ENCODE assay signal across 8 cellular contexts in the genomic region with DNA sequence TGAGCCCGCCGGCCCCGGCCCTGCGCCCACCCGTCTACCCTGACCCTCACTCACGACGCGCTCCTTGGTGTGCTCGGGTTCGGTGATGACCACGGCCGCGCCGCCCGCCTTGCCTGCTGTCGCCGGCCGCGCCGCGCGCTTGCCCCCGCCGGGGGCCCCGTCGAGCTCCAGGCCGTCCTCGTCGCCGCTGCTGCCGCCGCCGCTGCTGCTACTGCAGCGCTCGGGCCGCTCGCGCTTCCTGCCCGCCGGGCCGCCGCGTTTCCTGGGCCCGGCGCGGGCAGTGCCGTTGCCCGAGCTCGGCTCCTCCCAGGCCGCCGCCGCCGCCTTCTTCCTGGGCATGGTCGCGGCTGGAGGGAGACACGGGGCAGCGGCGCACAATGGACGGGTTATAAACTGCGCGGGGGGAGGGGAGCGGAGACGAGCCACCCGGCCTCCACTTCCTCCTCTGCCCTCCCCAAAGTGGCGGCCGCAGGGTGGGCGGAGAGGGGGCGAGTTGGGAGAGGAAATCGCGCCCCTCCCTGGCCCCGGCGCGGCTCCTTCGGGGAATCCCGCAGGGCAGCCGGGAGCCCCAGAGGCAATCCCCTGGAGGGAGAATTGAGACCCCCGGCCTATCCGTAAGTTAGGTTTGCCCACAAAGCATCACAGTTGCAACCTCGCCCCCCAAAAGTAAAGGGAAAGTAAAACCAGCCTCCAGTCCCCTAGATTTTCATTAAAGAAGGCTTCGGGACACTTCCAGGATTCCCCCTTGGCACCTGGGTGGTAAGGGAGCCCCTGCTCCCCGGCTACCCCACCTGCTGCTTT. TPM values are rescaled to one million over a fixed set of nuclear protein-coding genes. Genes with fewer than 3 reads are reported as not detected.
DNase-seq lines count a peak whose midpoint lies in the region; ATAC-seq lines count a peak whose summit lies in the region.

No MANE protein-coding gene starts in this region.

- H4K8ac ChIP-seq in mesendoderm (ENCODE audit: low read depth, low read length), result no peak overlapping the region

- no peaks in the 10 kb centered on the region for H3K9me3 ChIP-seq in endocrine pancreas (ENCODE audit: control insufficient read depth, low read length)

- peak overlapping the region; percentile 82 for H2BK120ac ChIP-seq in mesendoderm (ENCODE audit: low read depth, low read length)

- H3K36me3 ChIP-seq in endocrine pancreas (ENCODE audit: control insufficient read depth, insufficient read depth, low read length) (no peaks in the 10 kb centered on the region), mesendoderm (ENCODE audit: control insufficient read depth, insufficient read depth, low read length) (peaks cover 2% of the 10 kb centered on the region)

- H3K79me1 ChIP-seq in mesendoderm (ENCODE audit: low read length), result no peaks in the 10 kb centered on the region

- peak overlapping the region; percentile 98 for H3K27ac ChIP-seq in mesendoderm (ENCODE audit: low read depth, low read length)

- H3K79me2 ChIP-seq in mesendoderm (ENCODE audit: control insufficient read depth, insufficient read depth, low read length), result peaks cover 55% of the 10 kb centered on the region

- H3K4me3 ChIP-seq in endocrine pancreas (ENCODE audit: control insufficient read depth, insufficient read depth, low read length), result peak overlapping the region; percentile 76
- H3K4me3 ChIP-seq in mesendoderm (ENCODE audit: low read length), result peak overlapping the region; percentile 90

- peak; percentile 5 for DNase-seq in NCI-H774 (lab: John Stamatoyannopoulos, UW)
- DNase-seq in activated CD8-positive, alpha-beta memory T cell treated with anti-CD3 and anti-CD28 coated beads for 4 hours (ENCODE audit: low read depth in 2 of 2), result peak; percentile 56 to 61
- peak; percentile 83 for DNase-seq in mesendoderm
- DNase-seq in stimulated activated CD8-positive, alpha-beta memory T cell treated with anti-CD3 and anti-CD28 coated beads, Interleukin-15, amount 100 ng/mL, for 24 hours (ENCODE audit: low read depth), result peak; percentile 47
- DNase-seq in NCI-H1048 (lab: John Stamatoyannopoulos, UW), result no peak

- H3K4me2 ChIP-seq in mesendoderm (ENCODE audit: low read length), result peak overlapping the region; percentile 47

- H3K56ac ChIP-seq in mesendoderm (ENCODE audit: low read length), result peak overlapping the region; percentile 96

- H4K5ac ChIP-seq in mesendoderm (ENCODE audit: low read length), result peak overlapping the region; percentile 74

- peak; percentile 36 for ATAC-seq in GM18498 (IDR thresholded peaks at IDR 0.05; ENCODE audit: unreplicated experiment)
- peak; percentile 45 for ATAC-seq in HG02970 (IDR thresholded peaks at IDR 0.05; ENCODE audit: low FRiP score, unreplicated experiment)

- H2BK15ac ChIP-seq in mesendoderm (replicated peaks; ENCODE audit: low read depth), result no peak overlapping the region

- peak overlapping the region; percentile 59 for H3K23ac ChIP-seq in mesendoderm (ENCODE audit: low read length)

- H3K18ac ChIP-seq in mesendoderm (ENCODE audit: low read length), result peak overlapping the region; percentile 98

- H3K9ac ChIP-seq in endocrine pancreas (ENCODE audit: control insufficient read depth, insufficient read depth, low read length) (peak overlapping the region; percentile 87), mesendoderm (ENCODE audit: low read length) (peak overlapping the region; percentile 96)

- no peak overlapping the region for H2AK5ac ChIP-seq in mesendoderm (ENCODE audit: low read length)

- H2BK5ac ChIP-seq in mesendoderm (ENCODE audit: low read length), result peak overlapping the region; percentile 83

- H3K27me3 ChIP-seq in endocrine pancreas (ENCODE audit: control insufficient read depth, insufficient read depth, low read length), result no peaks in the 10 kb centered on the region
- H3K27me3 ChIP-seq in mesendoderm (ENCODE audit: insufficient read depth, low read length, poor library complexity), result no peaks in the 10 kb centered on the region

- peak overlapping the region; percentile 100 for H3K4ac ChIP-seq in mesendoderm (ENCODE audit: low read depth, low read length)

- H3K4me1 ChIP-seq in endocrine pancreas (ENCODE audit: control insufficient read depth, insufficient read depth, low read length) (no peaks in the 10 kb centered on the region), mesendoderm (ENCODE audit: control insufficient read depth, low read depth, low read length) (peaks cover 30% of the 10 kb centered on the region)

- no CpG with 5 or more reads among the region's 81 CpGs for WGBS in mesendoderm (ENCODE audit: extremely low coverage, insufficient coverage, low lambda C conversion rate)

RNA-seq across cellular contexts. Expression of gene RCC2, which starts 1.1 kb away (rescaled TPM):
- 271 TPM for polyA plus RNA-seq in mesendoderm (2013, experiment 1 of 2)
- polyA plus RNA-seq in mesendoderm (2013, experiment 2 of 2), result 269 TPM
